In the genomic region with DNA sequence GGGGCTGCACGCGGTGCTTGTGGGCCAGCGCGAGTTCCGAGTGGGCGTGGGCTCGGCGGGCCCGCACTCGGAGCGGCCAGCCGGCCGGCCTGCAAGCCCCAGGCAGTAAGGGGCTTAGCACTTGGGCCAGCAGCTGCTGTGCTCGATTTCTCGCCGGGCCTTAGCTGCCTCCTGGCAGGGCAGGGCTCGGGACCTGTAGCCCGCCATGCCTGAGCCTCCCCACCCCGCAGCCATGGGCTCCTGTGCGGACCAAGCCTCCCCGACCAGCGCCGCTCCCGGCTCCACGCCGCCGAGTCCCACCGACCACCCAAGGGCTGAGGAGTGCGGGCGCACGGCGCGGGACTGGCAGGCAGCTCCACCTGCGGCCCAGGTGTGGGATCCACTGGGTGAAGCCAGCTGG, we compare ENCODE assay signal across 1 cellular context. TPM values are rescaled to one million over a fixed set of nuclear protein-coding genes. Genes with fewer than 3 reads are reported as not detected.
"Had no signal": no experiment of that assay in that cellular context is flagged by ENCODE, and none has a peak within 500 bp of the region (broad histone marks: within the 10 kb centered on the region; RNA-seq: fewer than 3 reads in every experiment).

No MANE protein-coding gene starts in this region.

RNA-seq across cellular contexts. Expression of a gene that starts 44.9 kb away (rescaled TPM):
- total RNA-seq: stomach had no signal
